Comparison of ENCODE assay signal across 8 cellular contexts in genomic region chr4:68498413-68499007, GRCh38. TPM values are rescaled to one million over a fixed set of nuclear protein-coding genes. Genes with fewer than 3 reads are reported as not detected.
A peak's percentile ranks its signal among the peaks of the same experiment; 100 is the strongest.
DNase-seq lines count a peak whose midpoint lies in the region; ATAC-seq and TF ChIP-seq lines count a peak whose summit lies in the region.

No MANE protein-coding gene starts in this region.

- H3K36me3 ChIP-seq in mesendoderm (ENCODE audit: control insufficient read depth, insufficient read depth, low read length): no peaks in the 10 kb centered on the region

- H3K27me3 ChIP-seq in mesendoderm (ENCODE audit: insufficient read depth, low read length, poor library complexity): no peaks in the 10 kb centered on the region

- no peak overlapping the region for H4K8ac ChIP-seq in mesendoderm (ENCODE audit: low read depth, low read length)

- H3K9ac ChIP-seq in mesendoderm (ENCODE audit: low read length): no peak overlapping the region

- no peak overlapping the region for H3K18ac ChIP-seq in mesendoderm (ENCODE audit: low read length)

- no peak overlapping the region for H3K4me3 ChIP-seq in mesendoderm (ENCODE audit: low read length)

- POLR2A ChIA-PET in activated CD4-positive, alpha-beta T cell treated with anti-CD3 and anti-CD28 coated beads for 36 hours (lab: Charles Lee): interaction anchor here (0.5 kb wide), 1 partner anchor 1772 kb away, joined by 4 read pairs; no protein-coding TSS in a partner anchor

- peaks cover 3% of the 10 kb centered on the region for H3K4me1 Mint-ChIP-seq in activated CD4-positive, alpha-beta T cell treated with anti-CD3 and anti-CD28 coated beads for 36 hours
- H3K4me1 Mint-ChIP-seq in stimulated activated naive B cell treated with anti-CD40 and anti-IgM and Interleukin-4, amounts not matched to agents 10 μg/mL and 1 μg/mL and 100 μg/mL, for 72 hours: peaks cover 4 to 9% of the 10 kb centered on the region in 2 donors

- no peaks in the 10 kb centered on the region for H3K9me3 Mint-ChIP-seq in activated CD4-positive, alpha-beta T cell treated with anti-CD3 and anti-CD28 coated beads for 36 hours (ENCODE audit: low read depth)
- no peaks in the 10 kb centered on the region for H3K9me3 Mint-ChIP-seq in stimulated activated naive B cell treated with anti-CD40 and anti-IgM and Interleukin-4, amounts not matched to agents 10 μg/mL and 1 μg/mL and 100 μg/mL, for 72 hours

- WGBS in mesendoderm (ENCODE audit: extremely low coverage, insufficient coverage, low lambda C conversion rate): no CpG with 5 or more reads among the region's 5 CpGs

- H4K5ac ChIP-seq in mesendoderm (ENCODE audit: low read length): no peak overlapping the region

- no peak overlapping the region for H3K4me3 Mint-ChIP-seq in activated CD4-positive, alpha-beta T cell treated with anti-CD3 and anti-CD28 coated beads for 36 hours
- no peak overlapping the region for H3K4me3 Mint-ChIP-seq in stimulated activated naive B cell treated with anti-CD40 and anti-IgM and Interleukin-4, amounts not matched to agents 10 μg/mL and 1 μg/mL and 100 μg/mL, for 72 hours

- H3K79me1 ChIP-seq in mesendoderm (ENCODE audit: low read length): no peaks in the 10 kb centered on the region

- H3K4me1 ChIP-seq in mesendoderm (ENCODE audit: control insufficient read depth, low read depth, low read length): no peaks in the 10 kb centered on the region

- DNase-seq in NCI-H2081 treated with DMSO at 0.1 percent for 48 hours (lab: John Stamatoyannopoulos, UW) (peak; percentile 1), ecto neural progenitor cell (ENCODE audit: low spot score) (peak; percentile 58), mesendoderm (peak; percentile 78)
- peak; percentile 79 for DNase-seq in activated CD4-positive, alpha-beta T cell treated with anti-CD3 and anti-CD28 coated beads for 36 hours
- peak; percentile 26 for DNase-seq in stimulated activated naive B cell treated with anti-CD40 and anti-IgM and Interleukin-4, amounts not matched to agents 10 μg/mL and 1 μg/mL and 100 μg/mL, for 72 hours

- H2BK15ac ChIP-seq in mesendoderm (replicated peaks; ENCODE audit: low read depth): no peak overlapping the region

- H2BK120ac ChIP-seq in mesendoderm (ENCODE audit: low read depth, low read length): no peak overlapping the region

- H2AK5ac ChIP-seq in mesendoderm (ENCODE audit: low read length): no peak overlapping the region

- H3K4me2 ChIP-seq in mesendoderm (ENCODE audit: low read length): no peak overlapping the region

- TF ChIP-seq CTCF in C4-2B (conservative IDR thresholded peaks at IDR 0.05): peak; percentile 88

- H3K36me3 Mint-ChIP-seq in activated CD4-positive, alpha-beta T cell treated with anti-CD3 and anti-CD28 coated beads for 36 hours (ENCODE audit: low read depth): no peaks in the 10 kb centered on the region
- H3K36me3 Mint-ChIP-seq in stimulated activated naive B cell treated with anti-CD40 and anti-IgM and Interleukin-4, amounts not matched to agents 10 μg/mL and 1 μg/mL and 100 μg/mL, for 72 hours: no peaks in the 10 kb centered on the region

- no peak overlapping the region for H3K4ac ChIP-seq in mesendoderm (ENCODE audit: low read depth, low read length)

- H2BK5ac ChIP-seq in mesendoderm (ENCODE audit: low read length): no peak overlapping the region

- H3K27ac ChIP-seq in C4-2B: no peak overlapping the region
- no peak overlapping the region for H3K27ac ChIP-seq in mesendoderm (ENCODE audit: low read depth, low read length)

- H3K56ac ChIP-seq in mesendoderm (ENCODE audit: low read length): no peak overlapping the region

- H3K79me2 ChIP-seq in mesendoderm (ENCODE audit: control insufficient read depth, insufficient read depth, low read length): no peaks in the 10 kb centered on the region

- no peak overlapping the region for H3K27ac Mint-ChIP-seq in activated CD4-positive, alpha-beta T cell treated with anti-CD3 and anti-CD28 coated beads for 36 hours
- H3K27ac Mint-ChIP-seq in stimulated activated naive B cell treated with anti-CD40 and anti-IgM and Interleukin-4, amounts not matched to agents 10 μg/mL and 1 μg/mL and 100 μg/mL, for 72 hours: no peak overlapping the region

- no peaks in the 10 kb centered on the region for H3K27me3 Mint-ChIP-seq in activated CD4-positive, alpha-beta T cell treated with anti-CD3 and anti-CD28 coated beads for 36 hours
- H3K27me3 Mint-ChIP-seq in stimulated activated naive B cell treated with anti-CD40 and anti-IgM and Interleukin-4, amounts not matched to agents 10 μg/mL and 1 μg/mL and 100 μg/mL, for 72 hours: no peaks in the 10 kb centered on the region

- intact Hi-C loops in activated CD4-positive, alpha-beta T cell treated with anti-CD3 and anti-CD28 coated beads for 36 hours (cut with DNase I, micrococcal nuclease): loop anchor here (1.0 kb wide), 1 partner anchor 672 kb away; no protein-coding TSS in a partner anchor

- CTCF ChIA-PET in activated CD4-positive, alpha-beta T cell treated with anti-CD3 and anti-CD28 coated beads for 36 hours (lab: Charles Lee): interaction anchor here (0.7 to 1.8 kb wide), 15 partner anchors 10 to 666 kb away, joined by 3 to 8 read pairs (median 3); no protein-coding TSS in a partner anchor

- peak; percentile 94 for ATAC-seq in GM18867 (IDR thresholded peaks at IDR 0.05; ENCODE audit: unreplicated experiment)
- peak; percentile 90 for ATAC-seq in HG03060 (IDR thresholded peaks at IDR 0.05; ENCODE audit: low read depth, unreplicated experiment)
- ATAC-seq in activated CD4-positive, alpha-beta T cell treated with anti-CD3 and anti-CD28 coated beads for 36 hours: peak; percentile 84
- peak; percentile 87 to 88 for ATAC-seq in stimulated activated naive B cell treated with anti-CD40 and anti-IgM and Interleukin-4, amounts not matched to agents 10 μg/mL and 1 μg/mL and 100 μg/mL, for 72 hours (replicated peaks)

- no peak overlapping the region for H3K23ac ChIP-seq in mesendoderm (ENCODE audit: low read length)

RNA-seq across cellular contexts. Expression of gene TMPRSS11E, which starts 51.2 kb away (rescaled TPM):
- total RNA-seq in activated CD4-positive, alpha-beta T cell treated with anti-CD3 and anti-CD28 coated beads for 36 hours: under 1 TPM in 1 of 2 experiments, not detected in 1; 0.07 TPM
- polyA plus RNA-seq in mesendoderm (2013, experiment 1 of 2): 4.8 TPM
- polyA plus RNA-seq in mesendoderm (2013, experiment 2 of 2): 5.3 TPM

Comparison
In these comparisons a context has a peak if more than half of its experiments do, and no peak if none do; other contexts are left out.
1. DNase-seq: peak in every context shown above with its lines; median percentile 79 in activated CD4-positive, alpha-beta T cell treated with anti-CD3 and anti-CD28 coated beads for 36 hours; 78 in mesendoderm; 58 in ecto neural progenitor cell; 26 in stimulated activated naive B cell treated with anti-CD40 and anti-IgM and Interleukin-4, amounts not matched to agents 10 μg/mL and 1 μg/mL and 100 μg/mL, for 72 hours; 1 in NCI-H2081 treated with DMSO at 0.1 percent for 48 hours.